ENCODE assay signal across 1 cellular context in genomic region chr9:98811051-98811650, GRCh38.
A peak's percentile ranks its signal among the peaks of the same experiment; 100 is the strongest.
TF ChIP-seq lines count a peak whose summit lies in the region.

No MANE protein-coding gene starts in this region.

TF ChIP-seq in K562, 482 proteins besides CTCF, POLR2A, EP300 and RAD21 (continued from another document and continues in another):
- no peak for TF ChIP-seq CUX1 (CRISPR knock-in tag; IDR thresholded peaks at IDR 0.05)
- no peak for TF ChIP-seq TCF3 (CRISPR knock-in tag; IDR thresholded peaks at IDR 0.05)
- TF ChIP-seq ATF7 (IDR thresholded peaks at IDR 0.05): peak; percentile 85
- no peak for TF ChIP-seq SMARCB1 (IDR thresholded peaks at IDR 0.05; ENCODE audit: insufficient read length, low read depth)
- TF ChIP-seq KDM4B (IDR thresholded peaks at IDR 0.05; ENCODE audit: borderline replicate concordance in 2 of 2, low read depth in 1 of 2): no peak
- TF ChIP-seq ADNP (tag; IDR thresholded peaks at IDR 0.05): no peak
- no peak for TF ChIP-seq BMI1 (IDR thresholded peaks at IDR 0.05; ENCODE audit: low read length)
- TF ChIP-seq PHB (CRISPR knock-in tag; IDR thresholded peaks at IDR 0.05): no peak
- TF ChIP-seq PRPF4 (IDR thresholded peaks at IDR 0.05; ENCODE audit: insufficient read depth, low read depth, low read length, poor library complexity, severe bottlenecking): no peak
- TF ChIP-seq, protein P1, sequence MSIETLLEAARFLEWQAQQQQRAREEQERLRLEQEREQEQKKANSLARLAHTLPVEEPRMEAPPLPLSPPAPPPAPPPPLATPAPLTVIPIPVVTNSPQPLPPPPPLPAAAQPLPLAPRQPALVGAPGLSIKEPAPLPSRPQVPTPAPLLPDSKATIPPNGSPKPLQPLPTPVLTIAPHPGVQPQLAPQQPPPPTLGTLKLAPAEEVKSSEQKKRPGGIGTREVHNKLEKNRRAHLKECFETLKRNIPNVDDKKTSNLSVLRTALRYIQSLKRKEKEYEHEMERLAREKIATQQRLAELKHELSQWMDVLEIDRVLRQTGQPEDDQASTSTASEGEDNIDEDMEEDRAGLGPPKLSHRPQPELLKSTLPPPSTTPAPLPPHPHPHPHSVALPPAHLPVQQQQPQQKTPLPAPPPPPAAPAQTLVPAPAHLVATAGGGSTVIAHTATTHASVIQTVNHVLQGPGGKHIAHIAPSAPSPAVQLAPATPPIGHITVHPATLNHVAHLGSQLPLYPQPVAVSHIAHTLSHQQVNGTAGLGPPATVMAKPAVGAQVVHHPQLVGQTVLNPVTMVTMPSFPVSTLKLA (conservative IDR thresholded peaks at IDR 0.05): 0 out of 4 replicates have a peak, but pooled peaks of 1 of the 2 experiments have one; percentile 18
- TF ChIP-seq NR2C2 (CRISPR knock-in tag; IDR thresholded peaks at IDR 0.05): no peak
- TF ChIP-seq NR2C2 (tag; IDR thresholded peaks at IDR 0.05): peak; percentile 58
- TF ChIP-seq ATF1 (CRISPR knock-in tag; IDR thresholded peaks at IDR 0.05): no peak
- TF ChIP-seq ATF1 (tag; IDR thresholded peaks at IDR 0.05): peak; percentile 43
- TF ChIP-seq, protein P2, sequence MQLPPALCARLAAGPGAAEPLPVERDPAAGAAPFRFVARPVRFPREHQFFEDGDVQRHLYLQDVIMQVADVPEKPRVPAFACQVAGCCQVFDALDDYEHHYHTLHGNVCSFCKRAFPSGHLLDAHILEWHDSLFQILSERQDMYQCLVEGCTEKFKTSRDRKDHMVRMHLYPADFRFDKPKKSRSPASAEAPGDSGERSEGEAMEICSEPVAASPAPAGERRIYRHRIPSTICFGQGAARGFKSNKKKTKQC (CRISPR knock-in tag; IDR thresholded peaks at IDR 0.05): no peak
- TF ChIP-seq HEY1 (CRISPR knock-in tag; IDR thresholded peaks at IDR 0.05; ENCODE audit: borderline replicate concordance): no peak
- peak; percentile 95 for TF ChIP-seq ATF3 (IDR thresholded peaks at IDR 0.05)
- no peak for TF ChIP-seq ATF3 (CRISPR knock-in tag; conservative IDR thresholded peaks at IDR 0.05)
- TF ChIP-seq ZNF212 (CRISPR knock-in tag; IDR thresholded peaks at IDR 0.05): no peak
- TF ChIP-seq PPARD (CRISPR knock-in tag; IDR thresholded peaks at IDR 0.05): no peak
- no peak for TF ChIP-seq ARNT (IDR thresholded peaks at IDR 0.05)
- TF ChIP-seq, protein P3, sequence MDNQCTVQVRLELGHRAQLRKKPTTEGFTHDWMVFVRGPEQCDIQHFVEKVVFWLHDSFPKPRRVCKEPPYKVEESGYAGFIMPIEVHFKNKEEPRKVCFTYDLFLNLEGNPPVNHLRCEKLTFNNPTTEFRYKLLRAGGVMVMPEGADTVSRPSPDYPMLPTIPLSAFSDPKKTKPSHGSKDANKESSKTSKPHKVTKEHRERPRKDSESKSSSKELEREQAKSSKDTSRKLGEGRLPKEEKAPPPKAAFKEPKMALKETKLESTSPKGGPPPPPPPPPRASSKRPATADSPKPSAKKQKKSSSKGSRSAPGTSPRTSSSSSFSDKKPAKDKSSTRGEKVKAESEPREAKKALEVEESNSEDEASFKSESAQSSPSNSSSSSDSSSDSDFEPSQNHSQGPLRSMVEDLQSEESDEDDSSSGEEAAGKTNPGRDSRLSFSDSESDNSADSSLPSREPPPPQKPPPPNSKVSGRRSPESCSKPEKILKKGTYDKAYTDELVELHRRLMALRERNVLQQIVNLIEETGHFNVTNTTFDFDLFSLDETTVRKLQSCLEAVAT (IDR thresholded peaks at IDR 0.05): no peak
- TF ChIP-seq CEBPG (CRISPR knock-in tag; IDR thresholded peaks at IDR 0.05): no peak
- TF ChIP-seq CEBPG (tag; conservative IDR thresholded peaks at IDR 0.05 in 1 of 2, IDR thresholded peaks at IDR 0.05 in 1 of 2): 0 out of 4 replicates have a peak, but pooled peaks of 1 of the 2 experiments have one; percentile 56
- no peak for TF ChIP-seq CHD7 (IDR thresholded peaks at IDR 0.05; ENCODE audit: low read depth, low read length)
- 0 out of 2 replicates have a peak, but pooled peaks have one; percentile 28 for TF ChIP-seq FOSL1 (tag; conservative IDR thresholded peaks at IDR 0.05)
- 0 out of 2 replicates have a peak, but pooled peaks have one; percentile 19 for TF ChIP-seq JUND (IDR thresholded peaks at IDR 0.05; ENCODE audit: borderline replicate concordance, low read depth, low read length)
- peak; percentile 69; the same call in 2 of the 3 replicates for TF ChIP-seq JUND (tag; IDR thresholded peaks at IDR 0.05; ENCODE audit: borderline replicate concordance, low read depth, low read length)
- no peak for TF ChIP-seq TAF9B (IDR thresholded peaks at IDR 0.05; ENCODE audit: partially characterized antibody)
- TF ChIP-seq CBX2 (IDR thresholded peaks at IDR 0.05; ENCODE audit: insufficient read depth, low read length, poor library complexity, severe bottlenecking): no peak
- no peak for TF ChIP-seq SIN3B (IDR thresholded peaks at IDR 0.05; ENCODE audit: low read depth)
- no peak for TF ChIP-seq ZNF3 (CRISPR knock-in tag; IDR thresholded peaks at IDR 0.05)
- TF ChIP-seq POLR2AphosphoS2 (IDR thresholded peaks at IDR 0.05; ENCODE audit: low read length): no peak
- no peak for TF ChIP-seq SAP30 (IDR thresholded peaks at IDR 0.05; ENCODE audit: borderline replicate concordance, insufficient read depth, low read depth, low read length, poor library complexity, severe bottlenecking)
- TF ChIP-seq NCOA2 (IDR thresholded peaks at IDR 0.05; ENCODE audit: partially characterized antibody in 2 of 2): no peak
- no peak for TF ChIP-seq E2F5 (CRISPR knock-in tag; IDR thresholded peaks at IDR 0.05)
- TF ChIP-seq LARP7 (IDR thresholded peaks at IDR 0.05): no peak
- TF ChIP-seq HOXB6 (CRISPR knock-in tag; IDR thresholded peaks at IDR 0.05; ENCODE audit: borderline replicate concordance): no peak
- TF ChIP-seq ZNF77 (CRISPR knock-in tag; IDR thresholded peaks at IDR 0.05): no peak
- no peak for TF ChIP-seq ZNF224 (CRISPR knock-in tag; IDR thresholded peaks at IDR 0.05)
- TF ChIP-seq GABPA (tag; conservative IDR thresholded peaks at IDR 0.05; ENCODE audit: low read depth): no peak
- TF ChIP-seq ILF3 (IDR thresholded peaks at IDR 0.05; ENCODE audit: borderline replicate concordance): no peak
- TF ChIP-seq ARHGAP35 (IDR thresholded peaks at IDR 0.05; ENCODE audit: partially characterized antibody): no peak
- no peak for TF ChIP-seq RBM39 (optimal IDR thresholded peaks at IDR 0.05; ENCODE audit: low read depth, low read length)
- no peak for TF ChIP-seq HNRNPUL1 (IDR thresholded peaks at IDR 0.05; ENCODE audit: low read length)
